ENCODE assay signal across 2 cellular contexts in the genomic region with DNA sequence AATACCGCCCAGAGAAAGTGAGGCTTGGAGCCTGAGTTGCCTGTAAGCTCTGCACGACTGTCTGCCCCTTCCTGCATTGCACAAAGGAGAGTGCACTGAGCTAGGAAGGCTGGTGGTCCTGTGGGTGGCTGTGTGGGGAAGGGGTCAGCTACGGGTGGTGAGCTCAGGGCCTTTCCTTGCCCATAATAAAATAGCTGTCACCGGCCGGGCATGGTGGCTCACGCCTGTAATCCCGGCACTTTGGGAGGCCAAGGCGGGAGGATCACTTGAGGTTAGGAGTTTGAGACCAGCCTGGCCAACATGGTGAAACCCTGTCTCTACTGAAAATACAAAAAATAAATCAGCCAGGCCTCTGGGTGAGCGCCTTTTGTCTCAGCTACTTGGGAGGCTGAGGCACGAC. TPM values are rescaled to one million over a fixed set of nuclear protein-coding genes. Genes with fewer than 3 reads are reported as not detected.
"Had no signal": no experiment of that assay in that cellular context is flagged by ENCODE, and none has a peak within 500 bp of the region (broad histone marks: within the 10 kb centered on the region; RNA-seq: fewer than 3 reads in every experiment).

No MANE protein-coding gene starts in this region.

RNA-seq across cellular contexts. Expression of a gene that starts 7.1 kb away (rescaled TPM):
- total RNA-seq: naive thymus-derived CD8-positive, alpha-beta T cell; natural killer cell treated with Interleukin-12 subunit alpha and Interleukin-12 subunit beta and Interleukin-15 and Interleukin-18, amount 100 ng/mL, for 72 hours had no signal
